Comparison of ENCODE assay signal across 14 cellular contexts in the genomic region with DNA sequence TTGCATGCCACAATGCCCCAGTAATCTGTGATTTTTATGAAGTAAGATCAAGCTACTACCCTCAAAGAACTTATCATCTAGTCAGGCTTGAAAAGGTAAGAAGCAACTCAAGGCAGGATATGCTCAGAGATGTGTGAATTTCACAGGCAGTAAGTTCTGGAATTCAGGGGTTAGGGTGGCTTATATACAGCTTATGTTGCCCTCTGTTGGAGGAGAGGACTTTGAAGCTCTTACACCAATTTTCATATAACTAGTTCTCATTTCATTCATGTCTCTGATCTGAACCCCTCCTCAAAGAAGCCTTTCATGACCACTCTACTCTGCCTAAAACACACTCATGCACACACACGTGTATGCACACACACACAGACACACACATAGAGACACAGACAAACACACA.
DNase-seq lines count a peak whose midpoint lies in the region; ATAC-seq and TF ChIP-seq lines count a peak whose summit lies in the region.
"Had no signal": no experiment of that assay in that cellular context is flagged by ENCODE, and none has a peak within 500 bp of the region (broad histone marks: within the 10 kb centered on the region; RNA-seq: fewer than 3 reads in every experiment).

No MANE protein-coding gene starts in this region.

- H3K36me3 ChIP-seq in cardiac muscle cell, result no peaks in the 10 kb centered on the region
- H3K36me3 ChIP-seq in fibroblast of lung (ENCODE audit: control insufficient read depth, insufficient read depth, low read length), result no peaks in the 10 kb centered on the region
- H3K36me3 ChIP-seq: ovary had no signal

- WGBS in right cardiac atrium, result 86% methylated on average over 1 of the region's 1 CpG
- 83 to 97% methylated on average over 1 of the region's 1 CpG for WGBS in lower leg skin, 2 donors

- H3K27ac ChIP-seq in cardiac muscle cell (no peak overlapping the region), right cardiac atrium (ENCODE audit: low read length) (no peak overlapping the region), fibroblast of lung (ENCODE audit: insufficient read depth, low read length) (no peak overlapping the region)
- H3K27ac ChIP-seq: ovary had no signal

- H4K20me1 ChIP-seq in fibroblast of lung (ENCODE audit: control insufficient read depth, extremely low read depth, insufficient read depth, low read length), result no peaks in the 10 kb centered on the region

- H3K79me2 ChIP-seq in fibroblast of lung (ENCODE audit: control insufficient read depth, insufficient read depth, low read length), result no peaks in the 10 kb centered on the region

- no peak overlapping the region for H3K4me2 ChIP-seq in fibroblast of lung (ENCODE audit: extremely low read depth, insufficient read depth, low read length)

- intact Hi-C loops in right cardiac atrium (cut with DNase I) (no loop called here), lower leg skin (cut with DNase I; ENCODE audit: low total_unique reads) (no loop called here)

- H3K4me1 ChIP-seq in cardiac muscle cell (ENCODE audit: low read depth), result peaks cover 20% of the 10 kb centered on the region
- no peaks in the 10 kb centered on the region for H3K4me1 ChIP-seq in right cardiac atrium (ENCODE audit: control insufficient read depth, insufficient read depth, low read length)
- no peaks in the 10 kb centered on the region for H3K4me1 ChIP-seq in fibroblast of lung (ENCODE audit: control insufficient read depth, extremely low read depth, insufficient read depth, low read length)

- H3K27me3 ChIP-seq in cardiac muscle cell (no peaks in the 10 kb centered on the region), right cardiac atrium (ENCODE audit: control insufficient read depth, insufficient read depth) (no peaks in the 10 kb centered on the region), fibroblast of lung (ENCODE audit: control insufficient read depth, insufficient read depth, low read length) (peaks cover 32% of the 10 kb centered on the region)
- H3K27me3 ChIP-seq: ovary had no signal

- in situ Hi-C loops in SK-MEL-5 (cut with HindIII; ENCODE audit: low pct_unique_long_range_greater_than_20kb, low sequenced_read_pairs), result no loop called here

- ATAC-seq in right cardiac atrium (no peak), GM19455 (IDR thresholded peaks at IDR 0.05; ENCODE audit: unreplicated experiment) (no peak), HG03460 (IDR thresholded peaks at IDR 0.05; ENCODE audit: unreplicated experiment) (no peak)
- ATAC-seq: mucosa of descending colon had no signal

- TF ChIP-seq CTCF in cardiac muscle cell (IDR thresholded peaks at IDR 0.05; ENCODE audit: low read depth, low read length), result peak; percentile 5
- TF ChIP-seq CTCF in fibroblast of lung (conservative IDR thresholded peaks at IDR 0.05 in 1 of 2, IDR thresholded peaks at IDR 0.05 in 1 of 2; ENCODE audit: low read depth in 1 of 2, low read length in 2 of 2), result peak; percentile 25 to 32
- no peak for TF ChIP-seq CTCF in lower leg skin (IDR thresholded peaks at IDR 0.05)

- TF ChIP-seq POLR2A in lower leg skin (IDR thresholded peaks at IDR 0.05), result no peak

- H2AFZ ChIP-seq in fibroblast of lung (ENCODE audit: low read length), result no peak overlapping the region

- DNase-seq in cardiac muscle cell (ENCODE audit: low read depth in 1 of 2, low spot score in 1 of 2) (peak in 1 of 2 donors; percentile 23), right cardiac atrium (no peak), SK-MEL-5 (ENCODE audit: low read depth, low spot score) (peak; percentile 45), fibroblast of lung (ENCODE audit: low read depth in 2 of 2) (peak in 1 of 2 donors; percentile 34), NCI-H2171 (lab: John Stamatoyannopoulos, UW) (no peak), lower leg skin (ENCODE audit: low spot score in 2 of 2) (no peak)
- DNase-seq: activated B cell treated with CpG ODN at 0.5 μM for 24 hours; activated naive CD8-positive, alpha-beta T cell treated with anti-CD3 and anti-CD28 coated beads for 36 hours; cortex of kidney; mucosa of descending colon; NCI-H1105; ovary had no signal

- H3K9me3 ChIP-seq in cardiac muscle cell (ENCODE audit: low read depth) (no peaks in the 10 kb centered on the region), right cardiac atrium (ENCODE audit: control insufficient read depth, low read length) (no peaks in the 10 kb centered on the region), fibroblast of lung (ENCODE audit: control insufficient read depth, insufficient read depth, low read depth, low read length) (no peaks in the 10 kb centered on the region)
- H3K9me3 ChIP-seq: mucosa of descending colon, ovary had no signal

- H3K4me3 ChIP-seq in cardiac muscle cell, result no peak overlapping the region
- H3K4me3 ChIP-seq in right cardiac atrium (ENCODE audit: low read length), result no peak overlapping the region
- no peak overlapping the region for H3K4me3 ChIP-seq in fibroblast of lung (replicated peaks in 1 of 4; ENCODE audit: control extremely low read depth in 1 of 4, insufficient read depth in 1 of 4, low read depth in 3 of 4, low read length in 4 of 4)
- H3K4me3 ChIP-seq in lower leg skin (ENCODE audit: low read depth, poor library complexity, severe bottlenecking), result no peak overlapping the region
- H3K4me3 ChIP-seq: mucosa of descending colon, ovary had no signal

- H3K9ac ChIP-seq in fibroblast of lung (ENCODE audit: insufficient read depth, low read length), result no peak overlapping the region

Comparison
In these comparisons a context has a peak if more than half of its experiments do, and no peak if none do; other contexts are left out.
1. CTCF ChIP-seq: peak in cardiac muscle cell (single experiment) and fibroblast of lung (2 of 2); none in lower leg skin (0 of 3).